Comparison of ENCODE assay signal across 22 cellular contexts in the genomic region with DNA sequence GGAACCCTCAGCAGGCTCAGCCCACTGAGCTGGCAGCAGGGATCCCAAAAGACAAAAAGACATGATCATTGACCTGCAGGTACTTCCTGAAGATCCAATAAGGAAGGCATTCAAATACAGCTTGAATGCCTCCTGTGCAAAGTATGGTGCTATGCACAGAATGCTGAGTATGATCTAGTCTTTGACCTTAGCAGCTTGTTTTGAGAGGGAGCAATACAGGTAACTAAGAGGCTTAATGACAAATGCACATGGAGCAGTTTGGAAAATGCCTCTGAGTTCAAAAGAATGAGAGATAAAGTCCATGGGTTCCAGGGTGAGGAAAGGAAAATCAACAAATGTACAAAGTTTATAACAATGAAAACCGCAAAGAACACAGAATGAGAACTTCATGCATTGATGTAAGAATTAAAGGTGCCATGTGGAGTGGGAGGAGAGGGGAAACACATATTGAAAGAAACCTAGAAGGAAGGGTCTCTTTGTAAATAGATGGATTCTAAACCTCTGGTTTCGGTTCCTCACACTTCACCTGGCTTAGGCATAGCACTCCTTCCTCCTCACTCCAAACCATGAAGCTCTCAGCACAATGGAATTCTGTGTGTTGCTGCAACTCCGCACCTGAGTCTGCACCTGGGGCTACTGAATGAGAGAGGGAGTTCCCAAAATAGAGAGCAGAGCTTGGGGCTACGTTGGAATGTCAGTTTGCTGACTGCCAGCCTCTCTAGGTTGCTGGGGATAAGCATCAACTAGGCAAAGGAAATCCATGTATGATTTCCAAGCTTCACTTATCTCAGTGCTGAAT.
A peak's percentile ranks its signal among the peaks of the same experiment; 100 is the strongest.
DNase-seq lines count a peak whose midpoint lies in the region; ATAC-seq and TF ChIP-seq lines count a peak whose summit lies in the region.
"Had no signal": no experiment of that assay in that cellular context is flagged by ENCODE, and none has a peak within 500 bp of the region (broad histone marks: within the 10 kb centered on the region; RNA-seq: fewer than 3 reads in every experiment).

No MANE protein-coding gene starts in this region.

- no peak overlapping the region for H3K4me3 Mint-ChIP-seq in neural progenitor cell
- H3K4me3 Mint-ChIP-seq: activated CD8-positive, alpha-beta T cell treated with anti-CD3 and anti-CD28 coated beads, Interleukin-2, amount 10 ng/mL, durations not matched to agents 7 days and 5 days; CD14-positive monocyte had no signal

- no peak overlapping the region for H3K27ac Mint-ChIP-seq in neural progenitor cell
- H3K27ac Mint-ChIP-seq: activated CD8-positive, alpha-beta T cell treated with anti-CD3 and anti-CD28 coated beads, Interleukin-2, amount 10 ng/mL, durations not matched to agents 7 days and 5 days had no signal

- peak; percentile 64 for DNase-seq in H7
- peak; percentile 66 to 94 for DNase-seq in PC-9
- DNase-seq in epithelial cell of prostate (ENCODE audit: low read depth, low spot score) = peak; percentile 40
- no peak for DNase-seq in neural progenitor cell (ENCODE audit: low spot score)
- DNase-seq in HPDE6-E6E7 (ENCODE audit: extremely low spot score) = no peak
- DNase-seq: activated CD4-positive, CD25-positive, alpha-beta regulatory T cell treated with anti-CD3 and anti-CD28 coated beads, Interleukin-2, amount 50 U/mL, for 72 hours; activated CD8-positive, alpha-beta T cell treated with anti-CD3 and anti-CD28 coated beads, Interleukin-2, amount 10 ng/mL, durations not matched to agents 7 days and 5 days; activated naive CD4-positive, alpha-beta T cell; activated T-cell treated with anti-CD3 and anti-CD28 coated beads, Interleukin-2, amount 50 U/mL, for 1 hour; adrenal gland; brain microvascular endothelial cell; colonic mucosa; head of caudate nucleus; left ventricle myocardium inferior; mucosa of descending colon; NCI-H226; substantia nigra had no signal

- no peaks in the 10 kb centered on the region; the same call in 1 of the 2 replicates for H4K20me1 ChIP-seq in PC-9 (ENCODE audit: insufficient read depth)
- H4K20me1 ChIP-seq in neural progenitor cell (ENCODE audit: low read depth) = no peaks in the 10 kb centered on the region

- CTCF ChIA-PET in PC-9 (lab: Charles Lee) = no interaction called here

- ATAC-seq in GM18867 (IDR thresholded peaks at IDR 0.05; ENCODE audit: unreplicated experiment) (no peak), HG02588 (IDR thresholded peaks at IDR 0.05; ENCODE audit: unreplicated experiment) (no peak)
- ATAC-seq: activated CD8-positive, alpha-beta T cell treated with anti-CD3 and anti-CD28 coated beads, Interleukin-2, amount 10 ng/mL, durations not matched to agents 7 days and 5 days; mucosa of descending colon had no signal

- H3F3A ChIP-seq in PC-9 (ENCODE audit: insufficient read depth, low read depth) (peaks cover 11% of the 10 kb centered on the region; the same call in 1 of the 2 replicates), neural progenitor cell (ENCODE audit: low read depth) (peaks cover 10% of the 10 kb centered on the region)

- H2AFZ ChIP-seq in PC-9 (no peak overlapping the region), neural progenitor cell (replicated peaks) (no peak overlapping the region)

- no peaks in the 10 kb centered on the region for H3K9me2 ChIP-seq in PC-9 (ENCODE audit: insufficient read depth)

- H3K9me3 ChIP-seq in PC-9 (ENCODE audit: insufficient read depth, low read depth) = no peaks in the 10 kb centered on the region
- H3K9me3 ChIP-seq in neural progenitor cell (ENCODE audit: low read depth) = no peaks in the 10 kb centered on the region
- H3K9me3 ChIP-seq: adrenal gland, colonic mucosa, left ventricle myocardium inferior, mucosa of descending colon, vagina had no signal

- BruUV-seq in PC-9 (replicated peaks; lab: Mats Ljungman, UMichigan) = no TSS peak

- H3K27me3 Mint-ChIP-seq in neural progenitor cell (ENCODE audit: insufficient read depth, low read depth) = peaks cover 9% of the 10 kb centered on the region

- POLR2A ChIA-PET in PC-9 (lab: Charles Lee; ENCODE audit: unreplicated experiment) = interaction anchor here (0.8 kb wide), 1 partner anchor 73 kb away, joined by 12 read pairs; no protein-coding TSS in a partner anchor

- H3K9me3 Mint-ChIP-seq in neural progenitor cell = no peaks in the 10 kb centered on the region
- H3K9me3 Mint-ChIP-seq: CD14-positive monocyte had no signal

- peaks cover 19% of the 10 kb centered on the region for H3K4me1 ChIP-seq in PC-9 (replicated peaks; ENCODE audit: insufficient read depth)
- H3K4me1 ChIP-seq in neural progenitor cell = peaks cover 43% of the 10 kb centered on the region

- peaks cover 79% of the 10 kb centered on the region for H3K4me1 Mint-ChIP-seq in neural progenitor cell
- H3K4me1 Mint-ChIP-seq: CD14-positive monocyte had no signal

- H3K4me3 ChIP-seq in H7 (ENCODE audit: insufficient read depth, low read depth, low read length) (no peak overlapping the region), PC-9 (no peak overlapping the region), neural progenitor cell (no peak overlapping the region)
- H3K4me3 ChIP-seq: adrenal gland, colonic mucosa, left ventricle myocardium inferior, mucosa of descending colon, vagina had no signal

- peaks cover 9% of the 10 kb centered on the region for H3K36me3 Mint-ChIP-seq in neural progenitor cell
- H3K36me3 Mint-ChIP-seq: CD14-positive monocyte had no signal

- H3K4me2 ChIP-seq in PC-9 (peak overlapping the region; percentile 43), neural progenitor cell (peak overlapping the region; percentile 11)
- H3K4me2 ChIP-seq: KMS-11 had no signal

- H3K79me2 ChIP-seq in PC-9 (ENCODE audit: low read depth) (no peaks in the 10 kb centered on the region), neural progenitor cell (ENCODE audit: low read depth) (no peaks in the 10 kb centered on the region)

- H3K9ac ChIP-seq in neural progenitor cell = no peak overlapping the region
- H3K9ac ChIP-seq: KMS-11 had no signal

- TF ChIP-seq CTCF in PC-9 (conservative IDR thresholded peaks at IDR 0.05) (no peak), neural progenitor cell (IDR thresholded peaks at IDR 0.05) (no peak)

- H3K27me3 ChIP-seq in H7 (ENCODE audit: control insufficient read depth, insufficient read depth, low read length) (no peaks in the 10 kb centered on the region; the same call in 1 of the 2 replicates), PC-9 (ENCODE audit: insufficient read depth, low read depth) (no peaks in the 10 kb centered on the region), neural progenitor cell (no peaks in the 10 kb centered on the region)
- H3K27me3 ChIP-seq: adrenal gland, brain microvascular endothelial cell, colonic mucosa, vagina had no signal

- peak overlapping the region; percentile 69 for H3K27ac ChIP-seq in PC-9
- H3K27ac ChIP-seq in epithelial cell of prostate = no peak overlapping the region
- H3K27ac ChIP-seq in neural progenitor cell = no peak overlapping the region
- H3K27ac ChIP-seq: adrenal gland, brain microvascular endothelial cell, colonic mucosa, KMS-11, left ventricle myocardium inferior, vagina had no signal

- H3K36me3 ChIP-seq in H7 (replicated peaks; ENCODE audit: control insufficient read depth, insufficient read depth, low read length) = no peaks in the 10 kb centered on the region
- H3K36me3 ChIP-seq in PC-9 (ENCODE audit: low read depth) = no peaks in the 10 kb centered on the region
- H3K36me3 ChIP-seq in neural progenitor cell = no peaks in the 10 kb centered on the region
- H3K36me3 ChIP-seq: adrenal gland, brain microvascular endothelial cell, colonic mucosa, left ventricle myocardium inferior, vagina had no signal

- intact Hi-C loops in PC-9 (cut with micrococcal nuclease; ENCODE audit: unreplicated experiment) = loop anchor here (1.0 kb wide), 1 partner anchor 18 kb away; no protein-coding TSS in a partner anchor

Comparison
In these comparisons a context has a peak if more than half of its experiments do, and no peak if none do; other contexts are left out.
1. DNase-seq: peak in H7 (single experiment), PC-9 (2 of 2) and epithelial cell of prostate (single experiment); none in neural progenitor cell (single experiment) and HPDE6-E6E7 (single experiment).